In the genomic region with DNA sequence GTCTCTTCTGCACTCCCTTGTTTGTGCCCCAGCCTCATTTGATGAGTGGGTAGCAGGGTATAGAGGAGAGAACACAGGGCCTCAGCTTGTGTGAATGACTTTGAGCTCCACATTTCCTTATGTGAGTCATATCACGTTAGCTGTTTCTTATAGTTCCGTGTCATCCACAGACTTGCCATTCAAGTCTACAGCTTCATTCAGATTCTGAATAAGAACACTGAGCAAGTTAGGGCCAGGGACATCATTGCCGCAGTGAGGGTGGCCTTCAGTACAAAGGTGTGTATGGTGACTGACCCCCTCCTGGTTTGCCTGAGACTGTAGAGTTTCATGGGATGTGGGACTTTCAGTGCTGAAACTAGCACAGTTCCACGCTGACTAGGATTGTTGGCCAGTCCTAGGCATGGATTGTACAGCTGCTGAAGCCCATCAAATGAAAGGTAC, we compare ENCODE assay signal across 11 cellular contexts. TPM values are rescaled to one million over a fixed set of nuclear protein-coding genes. Genes with fewer than 3 reads are reported as not detected.
DNase-seq lines count a peak whose midpoint lies in the region; ATAC-seq, FAIRE-seq and TF ChIP-seq lines count a peak whose summit lies in the region.
"Had no signal": no experiment of that assay in that cellular context is flagged by ENCODE, and none has a peak within 500 bp of the region (broad histone marks: within the 10 kb centered on the region; RNA-seq: fewer than 3 reads in every experiment).

No MANE protein-coding gene starts in this region.

- H3K9me2 ChIP-seq in GM23248 (ENCODE audit: insufficient read depth), result no peaks in the 10 kb centered on the region

- H3K4me3 ChIP-seq in CD4-positive, CD25-positive, alpha-beta regulatory T cell (ENCODE audit: low read depth, low read length), result peak overlapping the region; percentile 35
- no peak overlapping the region for H3K4me3 ChIP-seq in GM23248
- no peak overlapping the region for H3K4me3 ChIP-seq in bronchial epithelial cell (ENCODE audit: low read depth, low read length)
- H3K4me3 ChIP-seq: psoas muscle had no signal

- H3K9me3 ChIP-seq in CD4-positive, CD25-positive, alpha-beta regulatory T cell (ENCODE audit: control insufficient read depth in 2 of 2, low read length in 2 of 2), result no peaks in the 10 kb centered on the region
- no peaks in the 10 kb centered on the region for H3K9me3 ChIP-seq in GM23248 (ENCODE audit: low read depth)
- H3K9me3 ChIP-seq: psoas muscle had no signal

- no peak overlapping the region for H3K4me2 ChIP-seq in GM23248 (ENCODE audit: unreplicated experiment)

- peak overlapping the region in 2 of 4 donors; percentile 17 to 65 for H3K4me3 Mint-ChIP-seq in CD4-positive, CD25-positive, alpha-beta regulatory T cell
- no peak overlapping the region for H3K4me3 Mint-ChIP-seq in natural killer cell
- H3K4me3 Mint-ChIP-seq: brain had no signal

- peak overlapping the region; percentile 47 for H3K27ac ChIP-seq in CD4-positive, CD25-positive, alpha-beta regulatory T cell (ENCODE audit: insufficient read depth, low read length, poor library complexity, severe bottlenecking)
- no peak overlapping the region for H3K27ac ChIP-seq in GM23248
- H3K27ac ChIP-seq: psoas muscle had no signal

- no peak overlapping the region for H3K9ac ChIP-seq in GM23248

- WGBS in GM23248 (ENCODE audit: low coverage in 1 of 2, low lambda C conversion rate in 2 of 2, missing lambda C conversion rate in 2 of 2), 2 experiments, result 63 to 73% methylated on average over 4 of the region's 4 CpGs

- H3K36me3 Mint-ChIP-seq in CD4-positive, CD25-positive, alpha-beta regulatory T cell, result peaks cover 43% of the 10 kb centered on the region
- H3K36me3 Mint-ChIP-seq in natural killer cell, result peaks cover 23% of the 10 kb centered on the region

- peak in 1 of 3 donors; percentile 34 for DNase-seq in CD4-positive, CD25-positive, alpha-beta regulatory T cell
- DNase-seq in GM23248, result peak; percentile 56
- peak; percentile 80 for DNase-seq in bronchial epithelial cell (ENCODE audit: low read depth)
- DNase-seq in natural killer cell, result no peak
- no peak for DNase-seq in ACHN
- DNase-seq: psoas muscle, T1000 had no signal

- H3K9me3 Mint-ChIP-seq in CD4-positive, CD25-positive, alpha-beta regulatory T cell, result no peaks in the 10 kb centered on the region
- no peaks in the 10 kb centered on the region for H3K9me3 Mint-ChIP-seq in natural killer cell

- peak overlapping the region; percentile 15 to 89 (median 27) for H3K27ac Mint-ChIP-seq in CD4-positive, CD25-positive, alpha-beta regulatory T cell
- H3K27ac Mint-ChIP-seq in natural killer cell, result peak overlapping the region; percentile 32 to 53

- peaks cover 8% of the 10 kb centered on the region; the same call in 1 of the 2 replicates for H4K20me1 ChIP-seq in GM23248 (ENCODE audit: insufficient read depth)

- H3K79me2 ChIP-seq in GM23248 (ENCODE audit: insufficient read depth), result peaks cover 87% of the 10 kb centered on the region

- peaks cover 41% of the 10 kb centered on the region for H3K4me1 ChIP-seq in CD4-positive, CD25-positive, alpha-beta regulatory T cell (ENCODE audit: control insufficient read depth, insufficient read depth, low read length, poor library complexity, severe bottlenecking)
- H3K4me1 ChIP-seq in GM23248 (ENCODE audit: insufficient read depth), result peaks cover 25% of the 10 kb centered on the region

- peaks cover 47 to 64% (median 49%) of the 10 kb centered on the region in 4 donors for H3K4me1 Mint-ChIP-seq in CD4-positive, CD25-positive, alpha-beta regulatory T cell
- H3K4me1 Mint-ChIP-seq in natural killer cell, result peaks cover 59 to 76% of the 10 kb centered on the region in 2 donors

- TF ChIP-seq CTCF in bronchial epithelial cell (IDR thresholded peaks at IDR 0.05; ENCODE audit: insufficient read depth, low read length, severe bottlenecking) (no peak), natural killer cell (IDR thresholded peaks at IDR 0.05) (no peak)

- no peaks in the 10 kb centered on the region for H3K27me3 ChIP-seq in CD4-positive, CD25-positive, alpha-beta regulatory T cell (ENCODE audit: control insufficient read depth, insufficient read depth, low read length)
- no peaks in the 10 kb centered on the region for H3K27me3 ChIP-seq in GM23248 (replicated peaks; ENCODE audit: insufficient read depth)
- H3K27me3 ChIP-seq in bronchial epithelial cell (ENCODE audit: control insufficient read depth, insufficient read depth, low read length), result no peaks in the 10 kb centered on the region

- in situ Hi-C loops in GM23248 (cut with MboI) (no loop called here), ACHN (cut with HindIII; ENCODE audit: low pct_ligation_motif_present, low pct_unique_long_range_greater_than_20kb, low sequenced_read_pairs) (no loop called here)

- H2AFZ ChIP-seq in GM23248, result no peak overlapping the region

- peaks cover 20% of the 10 kb centered on the region for H3F3A ChIP-seq in GM23248 (ENCODE audit: insufficient read depth)

- peak; percentile 55 to 79 for ATAC-seq in CD4-positive, CD25-positive, alpha-beta regulatory T cell (ENCODE audit: low read depth in 2 of 2)
- ATAC-seq in natural killer cell (peak in 2 of 3 donors; percentile 41 to 44), HG02763 (IDR thresholded peaks at IDR 0.05; ENCODE audit: unreplicated experiment) (no peak), GM21528 (IDR thresholded peaks at IDR 0.05; ENCODE audit: low FRiP score, unreplicated experiment) (no peak), GM19023 (IDR thresholded peaks at IDR 0.05; ENCODE audit: unreplicated experiment) (no peak)
- ATAC-seq: psoas muscle had no signal

- H3K27me3 Mint-ChIP-seq in CD4-positive, CD25-positive, alpha-beta regulatory T cell, result no peaks in the 10 kb centered on the region
- no peaks in the 10 kb centered on the region for H3K27me3 Mint-ChIP-seq in natural killer cell (ENCODE audit: low read depth in 2 of 2)
- H3K27me3 Mint-ChIP-seq: brain had no signal

- intact Hi-C loops in natural killer cell (cut with micrococcal nuclease), result loop anchor here (10.0 kb wide), 1 partner anchor 117 kb away; a partner anchor contains a TSS

- no peak for FAIRE-seq in bronchial epithelial cell (lab: Jason Lieb, UNC)

- peaks cover 92% of the 10 kb centered on the region for H3K36me3 ChIP-seq in CD4-positive, CD25-positive, alpha-beta regulatory T cell (ENCODE audit: control insufficient read depth, insufficient read depth, low read length)
- H3K36me3 ChIP-seq in GM23248 (ENCODE audit: low read depth), result peaks cover 48% of the 10 kb centered on the region
- H3K36me3 ChIP-seq in bronchial epithelial cell (ENCODE audit: control insufficient read depth, insufficient read depth, low read length), result peaks cover 27% of the 10 kb centered on the region

RNA-seq across cellular contexts. Expression of a gene that starts 23.6 kb away (rescaled TPM):
- total RNA-seq in CD4-positive, CD25-positive, alpha-beta regulatory T cell, result 126 TPM
- 10 to 100 TPM; 74.9 to 89.6 (median 83.7) TPM for polyA plus RNA-seq in CD4-positive, CD25-positive, alpha-beta regulatory T cell
- 12.8 and 14.7 TPM in 2 replicates for total RNA-seq in GM23248 (2014; rRNA removed; shearing (Covaris generic))
- polyA plus RNA-seq in GM23248 (2016; fragmentation: Nextera tagmentation; extraction: Ambion mirVana), result 12.9 and 13.8 TPM in 2 replicates
- 33.4 and 41.9 TPM in 2 replicates for total RNA-seq in bronchial epithelial cell
- 100 to 1,000 TPM; 109 to 114 (median 112) TPM for total RNA-seq in natural killer cell

Comparison
In these comparisons a context has a peak if more than half of its experiments do, and no peak if none do; other contexts are left out.
1. ATAC-seq: peak in CD4-positive, CD25-positive, alpha-beta regulatory T cell (2 of 2) and natural killer cell (2 of 3); none in HG02763 (single experiment), GM21528 (single experiment) and GM19023 (single experiment).
2. DNase-seq: peak in GM23248 (single experiment) and bronchial epithelial cell (single experiment); none in natural killer cell (single experiment) and ACHN (single experiment).